ENCODE assay signal across 1 cellular context in genomic region chr2:186485871-186486650, GRCh38.
A peak's percentile ranks its signal among the peaks of the same experiment; 100 is the strongest.
TF ChIP-seq lines count a peak whose summit lies in the region.

ZC3H15 (plus strand) TSS chr2:186486260; CDS start chr2:186486383, 123 bp downstream.

TF ChIP-seq in HepG2, 621 proteins besides CTCF, POLR2A, EP300 and RAD21 (continued from another document):
- TF ChIP-seq ZNF646 (CRISPR knock-in tag; IDR thresholded peaks at IDR 0.05) (peak; percentile 78; the same call in 1 of the 2 replicates), SMC3 (IDR thresholded peaks at IDR 0.05; ENCODE audit: low read length) (no peak), PTBP1 (IDR thresholded peaks at IDR 0.05; ENCODE audit: low read depth, low read length, poor library complexity, severe bottlenecking) (peak; percentile 94), ZNF816 (CRISPR knock-in tag; IDR thresholded peaks at IDR 0.05; ENCODE audit: borderline replicate concordance) (peak; percentile 97; the same call in 1 of the 2 replicates), KDM1A (CRISPR knock-in tag; IDR thresholded peaks at IDR 0.05) (no peak), AKAP8 (CRISPR knock-in tag; IDR thresholded peaks at IDR 0.05) (peak; percentile 85), ZNF883 (CRISPR knock-in tag; IDR thresholded peaks at IDR 0.05; ENCODE audit: not compliant biosample characterization) (peak; percentile 39), HNF4G (IDR thresholded peaks at IDR 0.05; ENCODE audit: borderline replicate concordance, low read depth, low read length) (peak; percentile 29; the same call in 1 of the 2 replicates), HNF4G (CRISPR knock-in tag; IDR thresholded peaks at IDR 0.05; ENCODE audit: borderline replicate concordance, low read depth) (peak; percentile 58; the same call in 1 of the 2 replicates), SPEN (CRISPR knock-in tag; IDR thresholded peaks at IDR 0.05; ENCODE audit: low read depth) (peak; percentile 100), ZBTB2 (CRISPR knock-in tag; IDR thresholded peaks at IDR 0.05; ENCODE audit: low read depth) (peak; percentile 93), ZNF276 (CRISPR knock-in tag; IDR thresholded peaks at IDR 0.05; ENCODE audit: low read depth) (peak; percentile 11; the same call in 1 of the 2 replicates), RORA (CRISPR knock-in tag; IDR thresholded peaks at IDR 0.05) (no peak), ZNF710 (CRISPR knock-in tag; IDR thresholded peaks at IDR 0.05; ENCODE audit: borderline replicate concordance) (no peak; the same call in 1 of the 2 replicates), ZNF850 (CRISPR knock-in tag; conservative IDR thresholded peaks at IDR 0.05) (0 out of 2 replicates have a peak, but pooled peaks have one; percentile 75), ZNF782 (CRISPR knock-in tag; IDR thresholded peaks at IDR 0.05; ENCODE audit: borderline replicate concordance) (no peak; the same call in 1 of the 2 replicates), TGIF2 (CRISPR knock-in tag; IDR thresholded peaks at IDR 0.05) (peak; percentile 90), SIN3A (IDR thresholded peaks at IDR 0.05; ENCODE audit: borderline replicate concordance, low read depth, low read length) (peak; percentile 87; the same call in 1 of the 2 replicates), REL (CRISPR knock-in tag; conservative IDR thresholded peaks at IDR 0.05) (peak; percentile 91; the same call in 1 of the 2 replicates), ZNF746 (CRISPR knock-in tag; IDR thresholded peaks at IDR 0.05) (peak; percentile 66; the same call in 1 of the 2 replicates), XBP1 (CRISPR knock-in tag; IDR thresholded peaks at IDR 0.05) (peak; percentile 43; the same call in 1 of the 2 replicates), TMF1 (CRISPR knock-in tag; IDR thresholded peaks at IDR 0.05; ENCODE audit: low read depth) (peak; percentile 65), SUZ12 (IDR thresholded peaks at IDR 0.05; ENCODE audit: low read depth, low read length) (peak; percentile 46; the same call in 1 of the 2 replicates), SOX5 (CRISPR knock-in tag; IDR thresholded peaks at IDR 0.05; ENCODE audit: borderline replicate concordance) (peak; percentile 64; the same call in 1 of the 2 replicates), ZNF562 (CRISPR knock-in tag; IDR thresholded peaks at IDR 0.05; ENCODE audit: borderline replicate concordance) (no peak), ZNF337 (CRISPR knock-in tag; IDR thresholded peaks at IDR 0.05; ENCODE audit: borderline replicate concordance, low read depth) (peak; percentile 90), ZNF33A (CRISPR knock-in tag; IDR thresholded peaks at IDR 0.05; ENCODE audit: borderline replicate concordance) (peak; percentile 97; the same call in 1 of the 2 replicates), SYNCRIP (IDR thresholded peaks at IDR 0.05; ENCODE audit: insufficient read depth, low read depth, low read length) (no peak), ZNF143 (CRISPR knock-in tag; IDR thresholded peaks at IDR 0.05) (peak; percentile 96), TFDP1 (CRISPR knock-in tag; IDR thresholded peaks at IDR 0.05; ENCODE audit: borderline replicate concordance) (peak; percentile 83; the same call in 1 of the 2 replicates)
